8 cellular contexts compared by ENCODE assay signal in the genomic region with DNA sequence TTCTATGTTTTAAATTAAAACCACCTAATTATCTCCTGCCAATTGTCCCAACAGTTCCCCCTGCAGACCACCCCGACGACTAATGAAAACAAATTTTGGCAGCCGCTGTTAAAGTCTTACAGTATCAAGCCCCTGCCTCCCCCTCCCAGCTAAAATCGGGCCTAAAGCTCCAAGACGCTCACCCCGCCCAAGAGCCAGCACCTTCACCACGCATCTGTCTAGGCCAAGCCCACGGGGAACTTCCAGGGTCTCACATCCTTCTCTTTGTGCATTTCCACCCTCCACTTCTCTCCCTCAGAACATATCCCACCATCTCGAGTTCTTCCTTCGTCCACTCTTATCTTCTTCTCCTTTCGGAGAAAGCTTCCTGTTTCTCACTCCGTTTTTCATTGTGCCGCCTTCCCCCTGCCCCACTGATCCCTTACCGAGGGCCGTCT. TPM values are rescaled to one million over a fixed set of nuclear protein-coding genes. Genes with fewer than 3 reads are reported as not detected.
DNase-seq lines count a peak whose midpoint lies in the region; ATAC-seq and TF ChIP-seq lines count a peak whose summit lies in the region.

No MANE protein-coding gene starts in this region.

- H3K4me1 ChIP-seq in BE2C (no peaks in the 10 kb centered on the region), gastrocnemius medialis (peaks cover 40 to 46% of the 10 kb centered on the region in 2 donors)

- TF ChIP-seq POLR2A in gastrocnemius medialis (IDR thresholded peaks at IDR 0.05), result no peak

- no peak for ATAC-seq in left ventricle myocardium superior
- ATAC-seq in gastrocnemius medialis, result peak; percentile 5

- no peaks in the 10 kb centered on the region for H3K9me3 ChIP-seq in BE2C
- H3K9me3 ChIP-seq in gastrocnemius medialis, result no peaks in the 10 kb centered on the region

- in situ Hi-C loops in gastrocnemius medialis (cut with MboI; ENCODE audit: low sequenced_read_pairs in 4 of 4), result loop anchor here in 1 of 4 donors (25.0 kb wide), 1 partner anchor 880 kb away; a partner anchor contains a TSS

- no peaks in the 10 kb centered on the region for H3K27me3 ChIP-seq in BE2C
- H3K27me3 ChIP-seq in gastrocnemius medialis, result no peaks in the 10 kb centered on the region

- intact Hi-C loops in left ventricle myocardium superior (cut with micrococcal nuclease) (no loop called here), gastrocnemius medialis (cut with DNase I; ENCODE audit: low total_unique reads) (loop anchor here (1.0 to 5.0 kb wide), 3 partner anchors 70 to 890 kb away; a partner anchor contains a TSS)

- H3K36me3 ChIP-seq in BE2C, result peaks cover 13% of the 10 kb centered on the region; the same call in 1 of the 2 replicates
- no peaks in the 10 kb centered on the region for H3K36me3 ChIP-seq in gastrocnemius medialis

- H3K27ac ChIP-seq in gastrocnemius medialis, result peak overlapping the region; percentile 95 to 99 (median 98)

- TF ChIP-seq CTCF in BE2C (IDR thresholded peaks at IDR 0.05; ENCODE audit: low read depth, low read length) (no peak), GM20000 (IDR thresholded peaks at IDR 0.05; ENCODE audit: extremely low read depth, missing control alignments) (no peak), gastrocnemius medialis (IDR thresholded peaks at IDR 0.05 in 4 of 5, conservative IDR thresholded peaks at IDR 0.05 in 1 of 5) (no peak)

- H3K4me3 ChIP-seq in BE2C (ENCODE audit: low read depth, low read length) (peak overlapping the region; percentile 89), gastrocnemius medialis (peak overlapping the region; percentile 89 to 99 (median 94))

- DNase-seq in BE2C (peak; percentile 6), GM20000 (ENCODE audit: low spot score) (peak; percentile 19), NCI-H2227 (lab: John Stamatoyannopoulos, UW; ENCODE audit: unreplicated experiment) (peak; percentile 66), left ventricle myocardium superior (peak; percentile 26), gastrocnemius medialis (no peak), HuH-7.5 (ENCODE audit: low spot score) (no peak), T1000 (lab: John Stamatoyannopoulos, UW) (no peak)
- DNase-seq in activated CD8-positive, alpha-beta memory T cell treated with anti-CD3 and anti-CD28 coated beads, Interleukin-2, amount 50 U/mL, for 4 hours, result peak; percentile 34

RNA-seq across cellular contexts. Expression of a gene that starts 0.4 kb away (rescaled TPM):
- 50.1 TPM for polyA plus RNA-seq in BE2C (2012; ENCODE audit: insufficient read depth, insufficient read length, low read depth)
- total RNA-seq in left ventricle myocardium superior (33.2 TPM), gastrocnemius medialis (10 to 100 TPM; 65.3 to 78.0 (median 69.9) TPM)

RNA-seq across cellular contexts. Expression of a gene that starts 1.6 kb away (rescaled TPM):
- 8.8 TPM for polyA plus RNA-seq in BE2C (2012; ENCODE audit: insufficient read depth, insufficient read length, low read depth)
- total RNA-seq in left ventricle myocardium superior, result 7.6 TPM
- total RNA-seq in gastrocnemius medialis, result 1 to 10 TPM; 4.4 to 7.5 (median 5.4) TPM

Comparison
In these comparisons a context has a peak if more than half of its experiments do, and no peak if none do; other contexts are left out.
1. DNase-seq: peak in BE2C (single experiment), GM20000 (single experiment), NCI-H2227 (single experiment), activated CD8-positive, alpha-beta memory T cell treated with anti-CD3 and anti-CD28 coated beads, Interleukin-2, amount 50 U/mL, for 4 hours (single experiment) and left ventricle myocardium superior (single experiment); none in gastrocnemius medialis (0 of 2), HuH-7.5 (single experiment) and T1000 (single experiment).